ENCODE assay signal across 1 cellular context in genomic region chr9:133083688-133084087, GRCh38. TPM values are rescaled to one million over a fixed set of nuclear protein-coding genes. Genes with fewer than 3 reads are reported as not detected.
"Had no signal": no experiment of that assay in that cellular context is flagged by ENCODE, and none has a peak within 500 bp of the region (broad histone marks: within the 10 kb centered on the region; RNA-seq: fewer than 3 reads in every experiment).

No MANE protein-coding gene starts in this region.

RNA-seq across cellular contexts. Expression of gene CEL, which starts 21.9 kb away (rescaled TPM):
- total RNA-seq: ascending aorta had no signal
